Comparison of ENCODE assay signal across 27 cellular contexts in the genomic region with DNA sequence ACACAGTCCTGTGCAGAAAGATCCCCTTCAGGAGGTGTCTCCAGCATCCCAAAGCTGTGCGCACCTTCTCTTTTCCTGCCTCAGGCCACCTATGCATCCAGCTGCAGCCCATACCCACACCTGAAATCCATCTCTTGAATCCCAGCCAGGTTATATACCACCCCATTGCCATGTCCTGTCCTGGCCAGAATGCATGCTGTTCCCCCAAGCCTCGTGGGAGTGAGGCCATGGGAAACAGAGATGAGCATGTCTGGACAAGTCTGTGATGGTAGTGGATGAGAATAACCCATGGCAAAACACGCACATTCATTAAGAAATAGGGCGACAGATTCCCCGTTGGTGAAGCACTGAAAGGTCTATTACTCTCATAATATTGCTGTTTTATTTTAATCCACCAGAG.
DNase-seq lines count a peak whose midpoint lies in the region; ATAC-seq, FAIRE-seq and TF ChIP-seq lines count a peak whose summit lies in the region.
"Had no signal": no experiment of that assay in that cellular context is flagged by ENCODE, and none has a peak within 500 bp of the region (broad histone marks: within the 10 kb centered on the region; RNA-seq: fewer than 3 reads in every experiment).

No MANE protein-coding gene starts in this region.

- peaks cover 5% of the 10 kb centered on the region for H3K4me1 Mint-ChIP-seq in progenitor cell of endocrine pancreas (ENCODE audit: low read depth)

- H3K27ac Mint-ChIP-seq in progenitor cell of endocrine pancreas = no peak overlapping the region
- H3K27ac Mint-ChIP-seq: B cell; CD8-positive, alpha-beta T cell had no signal

- DNase-seq in NCI-H2171 treated with DMSO at 0.1 percent for 48 hours (lab: John Stamatoyannopoulos, UW) (peak; percentile 28), NCI-H2171 (lab: John Stamatoyannopoulos, UW) (no peak), IMR-90 (no peak), H1 (ENCODE audit: low read depth in 1 of 2, low spot score in 2 of 2) (no peak), urothelium cell line (ENCODE audit: low spot score) (no peak), progenitor cell of endocrine pancreas (ENCODE audit: low spot score, unreplicated experiment) (no peak)
- DNase-seq: Caco-2; CD8-positive, alpha-beta T cell; DMS 273 treated with DMSO at 0.1 percent for 48 hours; DMS79; EL; GDM1; Karpas-422; NCI-H1092 treated with DMSO at 0.1 percent for 48 hours; NCI-H1436; NCI-H187; NCI-H2107; NCI-H446 treated with DMSO at 0.1 percent for 48 hours; NCI-H526; SHP77 treated with DMSO at 0.1 percent for 48 hours had no signal

- peaks cover 75% of the 10 kb centered on the region for H3K27me3 Mint-ChIP-seq in progenitor cell of endocrine pancreas

- peaks cover 3% of the 10 kb centered on the region; the same call in 1 of the 2 replicates for H3K9me1 ChIP-seq in IMR-90 (ENCODE audit: insufficient read depth, low read length)

- dilution Hi-C loops in IMR-90 (cut with HindIII; ENCODE audit: low sequenced_read_pairs, unreplicated experiment) = no loop called here

- H2BK5ac ChIP-seq in IMR-90 (ENCODE audit: low read depth, low read length, poor library complexity, severe bottlenecking) (no peak overlapping the region), H1 (ENCODE audit: low read depth, low read length) (peak overlapping the region; percentile 52; the same call in 1 of the 2 replicates)

- H3K23me2 ChIP-seq in H1 (ENCODE audit: low read depth, low read length) = peaks cover 3% of the 10 kb centered on the region; the same call in 1 of the 2 replicates

- ATAC-seq in IMR-90 (ENCODE audit: low read depth) (no peak), GM18511 (IDR thresholded peaks at IDR 0.05; ENCODE audit: unreplicated experiment) (no peak)
- ATAC-seq: CD8-positive, alpha-beta T cell; GM12878; Panc1 had no signal

- H3K36me3 ChIP-seq in IMR-90 (ENCODE audit: control insufficient read depth, insufficient read depth, low read length) (no peaks in the 10 kb centered on the region), H1 (ENCODE audit: control insufficient read depth in 2 of 4, insufficient read depth in 4 of 4, low read length in 3 of 4) (no peaks in the 10 kb centered on the region)

- H2AFZ ChIP-seq in IMR-90 (replicated peaks; ENCODE audit: low read length, poor library complexity) (no peak overlapping the region), H1 (ENCODE audit: low read length) (no peak overlapping the region)

- H3K23ac ChIP-seq in IMR-90 (ENCODE audit: low read depth, low read length) = no peak overlapping the region
- no peak overlapping the region for H3K23ac ChIP-seq in H1 (ENCODE audit: insufficient read length)

- CTCF ChIA-PET in IMR-90 (lab: Yijun Ruan, JAX) (no interaction called here), H1 (lab: Charles Lee; ENCODE audit: partially characterized antibody) (interaction anchor here (0.9 kb wide), 1 partner anchor 87 kb away, joined by 4 read pairs; no protein-coding TSS in a partner anchor)

- WGBS in IMR-90 (ENCODE audit: extremely low coverage in 2 of 2, insufficient read length in 1 of 2), 2 experiments = no CpG with 5 or more reads among the region's 5 CpGs
- 85% methylated on average over 5 of the region's 5 CpGs; no CpG with 5 or more reads in 1 of the 2 experiments for WGBS in H1 (ENCODE audit: extremely low coverage in 1 of 2, insufficient coverage in 1 of 2, insufficient read length in 1 of 2, insufficient replicate concordance in 2 of 2, low coverage in 1 of 2, low lambda C conversion rate in 2 of 2, missing lambda C conversion rate in 1 of 2), 2 experiments

- 0 out of 2 replicates have a peak, but pooled peaks cover 3% of the 10 kb centered on the region for H3K9me3 ChIP-seq in IMR-90 (ENCODE audit: control insufficient read depth, insufficient read depth, low read length)
- H3K9me3 ChIP-seq in H1 (ENCODE audit: insufficient read depth in 2 of 2, low read depth in 1 of 2, low read length in 1 of 2) = peaks cover 4 to 12% of the 10 kb centered on the region in 2 experiments; a peak in 3 of 4 replicates
- H3K9me3 ChIP-seq: Caco-2 had no signal

- H2BK15ac ChIP-seq in IMR-90 (ENCODE audit: low read depth, low read length) (no peak overlapping the region), H1 (ENCODE audit: low read length) (no peak overlapping the region)

- no peaks in the 10 kb centered on the region for H3K4me1 ChIP-seq in IMR-90 (ENCODE audit: control insufficient read depth, insufficient read depth, low read length)
- peaks cover 0 to 8% (median 2%) of the 10 kb centered on the region in 4 experiments; a peak in 3 of 7 replicates for H3K4me1 ChIP-seq in H1 (replicated peaks in 1 of 4; ENCODE audit: control insufficient read depth in 3 of 4, insufficient read depth in 4 of 4, low read length in 3 of 4)
- H3K4me1 ChIP-seq: Caco-2 had no signal

- no peak overlapping the region for H2AK9ac ChIP-seq in IMR-90 (replicated peaks; ENCODE audit: low read depth, low read length, poor library complexity)

- H4K91ac ChIP-seq in IMR-90 (ENCODE audit: insufficient read depth, low read depth, low read length) = no peak overlapping the region
- no peak overlapping the region for H4K91ac ChIP-seq in H1 (replicated peaks; ENCODE audit: insufficient read length, low read length)

- no peak for FAIRE-seq in H1 (lab: Jason Lieb, UNC)
- peak; percentile 13 for FAIRE-seq in urothelium cell line (lab: Jason Lieb, UNC)
- FAIRE-seq: GM12878 had no signal

- H3K4ac ChIP-seq in IMR-90 (ENCODE audit: low read depth, low read length) = peak overlapping the region; percentile 19; the same call in 1 of the 2 replicates
- H3K4ac ChIP-seq in H1 (replicated peaks; ENCODE audit: insufficient read length, low read depth, low read length) = no peak overlapping the region

- H4K5ac ChIP-seq in IMR-90 (ENCODE audit: low read depth, low read length) (no peak overlapping the region), H1 (ENCODE audit: insufficient read length, low read depth, low read length) (no peak overlapping the region)

- H2AK5ac ChIP-seq in IMR-90 (ENCODE audit: low read depth, low read length) = no peak overlapping the region
- H2AK5ac ChIP-seq in H1 (ENCODE audit: low read depth, low read length) = no peak overlapping the region; the same call in 1 of the 2 replicates

- TF ChIP-seq RAD21 in IMR-90 (IDR thresholded peaks at IDR 0.05; ENCODE audit: low read length) (no peak), H1 (IDR thresholded peaks at IDR 0.05 in 1 of 2, conservative IDR thresholded peaks at IDR 0.05 in 1 of 2; ENCODE audit: low read depth in 2 of 2, low read length in 2 of 2) (no peak)

- H3K4me3 ChIP-seq in IMR-90 (ENCODE audit: insufficient read depth, low read depth, low read length) = no peak overlapping the region
- no peak overlapping the region for H3K4me3 ChIP-seq in H1 (ENCODE audit: extremely low read depth in 1 of 4, insufficient read depth in 2 of 4, low read depth in 3 of 4, low read length in 4 of 4)
- H3K4me3 ChIP-seq: GM12878 had no signal

- no peak overlapping the region for H3K4me2 ChIP-seq in IMR-90 (ENCODE audit: low read depth, low read length)
- no peak overlapping the region for H3K4me2 ChIP-seq in H1 (ENCODE audit: insufficient read depth in 1 of 2, low read depth in 2 of 2, low read length in 2 of 2)

- no peaks in the 10 kb centered on the region for H3K36me3 Mint-ChIP-seq in progenitor cell of endocrine pancreas (ENCODE audit: insufficient read depth)
- H3K36me3 Mint-ChIP-seq: CD8-positive, alpha-beta T cell had no signal

- BruUV-seq in IMR-90 (replicated peaks; lab: Mats Ljungman, UMichigan) = no TSS peak

- no peak for TF ChIP-seq EP300 in H1 (IDR thresholded peaks at IDR 0.05; ENCODE audit: borderline replicate concordance in 1 of 2, low read depth in 2 of 2, low read length in 2 of 2)

- H4K20me1 ChIP-seq in IMR-90 (ENCODE audit: insufficient read depth, low read length) (no peaks in the 10 kb centered on the region), H1 (replicated peaks in 1 of 2; ENCODE audit: control insufficient read depth in 1 of 2, insufficient read depth in 2 of 2, low read length in 2 of 2) (no peaks in the 10 kb centered on the region)

- H4K8ac ChIP-seq in IMR-90 (ENCODE audit: low read depth in 2 of 2, low read length in 2 of 2) (no peak overlapping the region), H1 (ENCODE audit: extremely low read depth, insufficient read depth, low read length) (no peak overlapping the region)

- H3K27me3 ChIP-seq in IMR-90 (ENCODE audit: control insufficient read depth, insufficient read depth, low read length) = peaks cover 8% of the 10 kb centered on the region
- peaks cover 0 to 3% (median 0%) of the 10 kb centered on the region in 4 experiments; a peak in 1 of 7 replicates for H3K27me3 ChIP-seq in H1 (replicated peaks in 1 of 4; ENCODE audit: control insufficient read depth in 3 of 4, extremely low read depth in 1 of 4, insufficient read depth in 3 of 4, low read length in 3 of 4)

- H2BK120ac ChIP-seq in IMR-90 (ENCODE audit: low read depth, low read length) (no peak overlapping the region), H1 (replicated peaks; ENCODE audit: low read depth, low read length) (no peak overlapping the region)

- H3K14ac ChIP-seq in IMR-90 (replicated peaks; ENCODE audit: low read depth, low read length) (no peak overlapping the region), H1 (ENCODE audit: insufficient read length) (no peak overlapping the region)

- no peaks in the 10 kb centered on the region for H3K79me2 ChIP-seq in H1 (ENCODE audit: control insufficient read depth in 1 of 2, insufficient read depth in 2 of 2, low read length in 2 of 2)

- in situ Hi-C loops in IMR-90 (cut with MboI; ENCODE audit: low sequenced_read_pairs) = no loop called here

- H3K9ac ChIP-seq in IMR-90 (ENCODE audit: low read depth, low read length) (no peak overlapping the region), H1 (replicated peaks in 1 of 4; ENCODE audit: extremely low read depth in 1 of 4, low read depth in 3 of 4, low read length in 3 of 4) (no peak overlapping the region)

- H3K18ac ChIP-seq in IMR-90 (ENCODE audit: low read depth, low read length) (no peak overlapping the region), H1 (ENCODE audit: extremely low read depth, low read length) (no peak overlapping the region)

- TF ChIP-seq POLR2A in IMR-90 (IDR thresholded peaks at IDR 0.05; ENCODE audit: low read depth, low read length) (no peak), H1 (IDR thresholded peaks at IDR 0.05; ENCODE audit: control extremely low read depth in 1 of 2, low read depth in 2 of 2, low read length in 2 of 2) (no peak)

- H3K79me1 ChIP-seq in IMR-90 (ENCODE audit: low read depth in 1 of 2, low read length in 2 of 2) (no peaks in the 10 kb centered on the region), H1 (ENCODE audit: low read depth, low read length) (no peaks in the 10 kb centered on the region)

- intact Hi-C loops in IMR-90 (cut with micrococcal nuclease) = no loop called here

- peaks cover 11% of the 10 kb centered on the region for H3K9me3 Mint-ChIP-seq in progenitor cell of endocrine pancreas (ENCODE audit: low read depth)
- H3K9me3 Mint-ChIP-seq: CD8-positive, alpha-beta T cell had no signal

- H3K4me3 Mint-ChIP-seq in progenitor cell of endocrine pancreas (ENCODE audit: low read depth) = no peak overlapping the region
- H3K4me3 Mint-ChIP-seq: B cell; CD8-positive, alpha-beta T cell had no signal

- no peak overlapping the region for H2BK20ac ChIP-seq in IMR-90 (ENCODE audit: low read depth, low read length)
- peak overlapping the region; percentile 34; the same call in 1 of the 2 replicates for H2BK20ac ChIP-seq in H1 (ENCODE audit: low read length)

- POLR2A ChIA-PET in IMR-90 (lab: Charles Lee; ENCODE audit: unreplicated experiment) = no interaction called here
- POLR2A ChIA-PET in H1 (lab: Charles Lee; ENCODE audit: partially characterized antibody) = no interaction called here

- TF ChIP-seq CTCF in IMR-90 (conservative IDR thresholded peaks at IDR 0.05; ENCODE audit: low read depth, low read length) = no peak
- TF ChIP-seq CTCF in H1 (IDR thresholded peaks at IDR 0.05; ENCODE audit: control extremely low read depth in 1 of 3, insufficient read depth in 1 of 3, low read depth in 1 of 3, low read length in 3 of 3) = no peak
- no peak for TF ChIP-seq CTCF in progenitor cell of endocrine pancreas (IDR thresholded peaks at IDR 0.05; ENCODE audit: unreplicated experiment)

- H3K27ac ChIP-seq in IMR-90 (ENCODE audit: insufficient read depth, low read length) (no peak overlapping the region), H1 (ENCODE audit: low read depth, low read length) (no peak overlapping the region)
- H3K27ac ChIP-seq: 22Rv1, C4-2B, RWPE1 had no signal

- H3K56ac ChIP-seq in IMR-90 (ENCODE audit: extremely low read depth, insufficient read depth, low read length) (no peak overlapping the region), H1 (replicated peaks; ENCODE audit: insufficient read length, low read depth, low read length) (no peak overlapping the region)

- no peak overlapping the region for H2BK12ac ChIP-seq in H1 (ENCODE audit: low read depth, low read length)
